Comparison of ENCODE assay signal across 21 cellular contexts in genomic region chr10:78337646-78338391, GRCh38.
A peak's percentile ranks its signal among the peaks of the same experiment; 100 is the strongest.
DNase-seq lines count a peak whose midpoint lies in the region; ATAC-seq and TF ChIP-seq lines count a peak whose summit lies in the region.
"Had no signal": no experiment of that assay in that cellular context is flagged by ENCODE, and none has a peak within 500 bp of the region (broad histone marks: within the 10 kb centered on the region; RNA-seq: fewer than 3 reads in every experiment).

No MANE protein-coding gene starts in this region.

- no peaks in the 10 kb centered on the region for H3K27me3 ChIP-seq in sigmoid colon
- H3K27me3 ChIP-seq: heart right ventricle had no signal

- peaks cover 0 to 44% (median 37%) of the 10 kb centered on the region in 4 donors for H3K4me1 ChIP-seq in sigmoid colon

- 80 to 82% methylated on average over 10 of the region's 10 CpGs for WGBS in sigmoid colon, 2 donors

- intact Hi-C loops in sigmoid colon (cut with DNase I) = no loop called here

- ATAC-seq in HG02610 (IDR thresholded peaks at IDR 0.05; ENCODE audit: unreplicated experiment) (no peak), GM19467 (IDR thresholded peaks at IDR 0.05; ENCODE audit: unreplicated experiment) (no peak)
- ATAC-seq: activated T-helper 17 cell treated with anti-CD3 and anti-CD28 coated beads, Interleukin-2, amount 50 U/mL, for 72 hours; heart right ventricle; naive thymus-derived CD8-positive, alpha-beta T cell; stimulated activated naive CD8-positive, alpha-beta T cell treated with anti-CD3 and anti-CD28 coated beads, Interleukin-15, Interleukin-2, amounts not matched to agents 100 U/mL and 50 U/mL, for 24 hours had no signal

- H3K27ac ChIP-seq in sigmoid colon = peak overlapping the region in 3 of 4 donors; percentile 68 to 82 (median 76)
- H3K27ac ChIP-seq: KMS-11 had no signal

- peak; percentile 70 for DNase-seq in EH (ENCODE audit: low read depth)
- DNase-seq in SHP77 treated with DMSO at 0.1 percent for 48 hours (lab: John Stamatoyannopoulos, UW) = peak; percentile 12
- DNase-seq in hepatic stellate cell (ENCODE audit: low spot score) = peak; percentile 13
- peak; percentile 38 for DNase-seq in sigmoid colon
- no peak for DNase-seq in stimulated activated CD4-positive, alpha-beta T cell treated with anti-CD3 and anti-CD28 coated beads, Interleukin-4, amount 100 ng/mL, for 1 hour
- no peak for DNase-seq in T1000 (lab: John Stamatoyannopoulos, UW)
- DNase-seq: activated B cell treated with CpG ODN at 0.5 μM for 24 hours; amniotic stem cell; COR-L47; effector memory CD4-positive, alpha-beta T cell; heart right ventricle; NCI-H1092; NCI-H2029 treated with DMSO at 0.1 percent for 48 hours; NCI-H510A; stimulated activated CD4-positive, alpha-beta T cell treated with anti-CD3 and anti-CD28 coated beads, Interleukin-15, amount 100 ng/mL, for 24 hours; stimulated activated naive CD8-positive, alpha-beta T cell treated with anti-CD3 and anti-CD28 coated beads, Interleukin-15, Interleukin-2, amounts not matched to agents 100 U/mL and 50 U/mL, for 24 hours had no signal

- no peak overlapping the region for H3K4me3 ChIP-seq in sigmoid colon
- H3K4me3 ChIP-seq: heart right ventricle had no signal

- TF ChIP-seq EP300 in sigmoid colon (IDR thresholded peaks at IDR 0.05) = no peak

- no peak for TF ChIP-seq CTCF in sigmoid colon (IDR thresholded peaks at IDR 0.05)

- no peaks in the 10 kb centered on the region for H3K9me3 ChIP-seq in sigmoid colon

- TF ChIP-seq POLR2A in sigmoid colon (IDR thresholded peaks at IDR 0.05) = no peak

- H3K36me3 ChIP-seq in sigmoid colon = no peaks in the 10 kb centered on the region
- H3K36me3 ChIP-seq: heart right ventricle had no signal

Comparison
In these comparisons a context has a peak if more than half of its experiments do, and no peak if none do; other contexts are left out.
1. DNase-seq: peak in EH (single experiment), SHP77 treated with DMSO at 0.1 percent for 48 hours (single experiment), hepatic stellate cell (single experiment) and sigmoid colon (single experiment); none in stimulated activated CD4-positive, alpha-beta T cell treated with anti-CD3 and anti-CD28 coated beads, Interleukin-4, amount 100 ng/mL, for 1 hour (single experiment) and T1000 (single experiment).